Comparison of ENCODE assay signal across 7 cellular contexts in the genomic region with DNA sequence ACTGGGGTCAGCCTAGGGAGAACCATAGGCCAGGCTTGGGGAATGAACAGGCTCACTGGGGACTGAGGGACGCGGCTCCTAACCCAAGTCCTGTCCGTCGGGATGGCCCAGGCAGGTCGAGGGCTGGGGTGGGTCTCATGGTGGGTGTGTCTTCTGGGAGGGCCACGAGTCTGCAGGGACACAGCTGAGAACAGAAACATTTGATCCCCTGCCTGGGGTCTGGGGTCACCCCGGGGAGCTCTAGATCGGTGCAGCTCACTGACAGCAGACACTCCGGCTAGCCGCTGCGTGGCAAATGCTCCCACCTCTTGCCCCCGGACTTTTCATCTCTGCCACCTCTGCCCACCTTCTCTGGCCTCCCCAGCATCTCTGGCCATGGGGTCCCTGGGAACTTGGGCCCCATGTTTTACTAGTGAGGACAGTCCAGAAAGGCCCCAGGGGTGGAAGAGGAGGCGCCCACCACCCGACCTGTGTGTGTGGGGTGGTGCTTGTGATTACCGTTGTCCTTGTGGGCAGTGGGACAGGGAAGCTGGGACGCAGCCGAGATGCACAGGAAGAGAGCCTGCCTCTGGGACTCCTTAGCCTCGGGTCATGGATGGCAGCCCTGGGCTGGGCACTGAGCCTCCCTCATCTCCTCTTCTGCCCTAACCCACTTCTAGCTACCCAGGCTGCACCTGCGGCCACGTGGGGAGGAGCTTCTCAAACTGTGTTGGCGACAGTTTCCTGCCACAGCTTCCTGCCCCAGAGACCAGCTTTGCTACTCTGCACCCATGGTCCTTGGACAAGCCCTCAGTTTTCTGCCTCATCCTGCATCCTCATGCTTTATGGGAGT. TPM values are rescaled to one million over a fixed set of nuclear protein-coding genes. Genes with fewer than 3 reads are reported as not detected.
DNase-seq lines count a peak whose midpoint lies in the region; ATAC-seq and TF ChIP-seq lines count a peak whose summit lies in the region.

No MANE protein-coding gene starts in this region.

- no peaks in the 10 kb centered on the region for H3K9me3 Mint-ChIP-seq in stimulated activated naive CD8-positive, alpha-beta T cell treated with anti-CD3 and anti-CD28 coated beads, Interleukin-15, Interleukin-2, amounts not matched to agents 100 ng/mL and 50 ng/mL, for 24 hours

- H3K27ac Mint-ChIP-seq in stimulated activated naive CD8-positive, alpha-beta T cell treated with anti-CD3 and anti-CD28 coated beads, Interleukin-15, Interleukin-2, amounts not matched to agents 100 ng/mL and 50 ng/mL, for 24 hours: peak overlapping the region; percentile 100

- CTCF ChIA-PET in RWPE1 (lab: Yijun Ruan, JAX): interaction anchor here (0.7 kb wide), 1 partner anchor 749 kb away, joined by 3 read pairs; no protein-coding TSS in a partner anchor

- POLR2A ChIA-PET in RWPE1 (lab: Yijun Ruan, JAX; ENCODE audit: low non-redundant PET): no interaction called here

- H3K4me1 Mint-ChIP-seq in stimulated activated naive CD8-positive, alpha-beta T cell treated with anti-CD3 and anti-CD28 coated beads, Interleukin-15, Interleukin-2, amounts not matched to agents 100 ng/mL and 50 ng/mL, for 24 hours (ENCODE audit: low read depth): peaks cover 84% of the 10 kb centered on the region

- H3K27ac ChIP-seq in RWPE1: no peak overlapping the region

- peak; percentile 68 for DNase-seq in activated CD4-positive, CD25-positive, alpha-beta regulatory T cell treated with anti-CD3 and anti-CD28 coated beads, Interleukin-2, amount 50 U/mL, for 72 hours
- DNase-seq in germinal center (ENCODE audit: low spot score) (peak; percentile 66), left lobe of liver (ENCODE audit: low spot score) (no peak), RWPE1 (ENCODE audit: low spot score) (no peak), SKM-1 (lab: John Stamatoyannopoulos, UW; ENCODE audit: unreplicated experiment) (no peak)

- H3K4me3 Mint-ChIP-seq in stimulated activated naive CD8-positive, alpha-beta T cell treated with anti-CD3 and anti-CD28 coated beads, Interleukin-15, Interleukin-2, amounts not matched to agents 100 ng/mL and 50 ng/mL, for 24 hours: peak overlapping the region; percentile 98

- H3K36me3 Mint-ChIP-seq in stimulated activated naive CD8-positive, alpha-beta T cell treated with anti-CD3 and anti-CD28 coated beads, Interleukin-15, Interleukin-2, amounts not matched to agents 100 ng/mL and 50 ng/mL, for 24 hours (ENCODE audit: low read depth): peaks cover 85% of the 10 kb centered on the region

- ATAC-seq in HG02759 (IDR thresholded peaks at IDR 0.05; ENCODE audit: unreplicated experiment): peak; percentile 68
- ATAC-seq in left lobe of liver: no peak

- TF ChIP-seq CTCF in RWPE1 (conservative IDR thresholded peaks at IDR 0.05; ENCODE audit: low read depth): no peak

- no peaks in the 10 kb centered on the region for H3K27me3 Mint-ChIP-seq in stimulated activated naive CD8-positive, alpha-beta T cell treated with anti-CD3 and anti-CD28 coated beads, Interleukin-15, Interleukin-2, amounts not matched to agents 100 ng/mL and 50 ng/mL, for 24 hours

RNA-seq across cellular contexts. Expression of gene ZAP70, which starts 4.9 kb away (rescaled TPM):
- total RNA-seq in left lobe of liver: 1.5 TPM

RNA-seq across cellular contexts. Expression of gene C2orf92, which starts 48.8 kb away (rescaled TPM):
- total RNA-seq in left lobe of liver: 11.7 TPM

RNA-seq across cellular contexts. Expression of gene ACTR1B, which starts 54.4 kb away (rescaled TPM):
- 38.9 TPM for total RNA-seq in left lobe of liver

Comparison
In these comparisons a context has a peak if more than half of its experiments do, and no peak if none do; other contexts are left out.
1. DNase-seq: peak in activated CD4-positive, CD25-positive, alpha-beta regulatory T cell treated with anti-CD3 and anti-CD28 coated beads, Interleukin-2, amount 50 U/mL, for 72 hours (single experiment) and germinal center (single experiment); none in left lobe of liver (single experiment), RWPE1 (single experiment) and SKM-1 (single experiment).